ENCODE assay signal across 8 cellular contexts in genomic region chr7:128938524-128939074, GRCh38. TPM values are rescaled to one million over a fixed set of nuclear protein-coding genes. Genes with fewer than 3 reads are reported as not detected.
DNase-seq lines count a peak whose midpoint lies in the region; ATAC-seq and TF ChIP-seq lines count a peak whose summit lies in the region.

No MANE protein-coding gene starts in this region.

- peak overlapping the region; percentile 94 for H3K4me3 ChIP-seq in PC-3 (ENCODE audit: low read length)
- H3K4me3 ChIP-seq in effector memory CD4-positive, alpha-beta T cell (ENCODE audit: insufficient read depth, low read depth, low read length, poor library complexity, severe bottlenecking): peak overlapping the region; percentile 86
- peak overlapping the region; percentile 60 for H3K4me3 ChIP-seq in mucosa of stomach (ENCODE audit: low read length)

- no peaks in the 10 kb centered on the region for H3K9me2 ChIP-seq in PC-3 (replicated peaks; ENCODE audit: low read length)

- peak; percentile 55 for DNase-seq in activated CD4-positive, alpha-beta T cell treated with anti-CD3 and anti-CD28 coated beads for 36 hours
- no peak for DNase-seq in activated CD4-positive, alpha-beta T cell treated with anti-CD3 and anti-CD28 coated beads, Interleukin-2, amount 50 U/mL, for 4 hours
- no peak for DNase-seq in PC-3
- DNase-seq in effector memory CD4-positive, alpha-beta T cell: no peak
- DNase-seq in stimulated activated CD4-positive, alpha-beta T cell treated with anti-CD3 and anti-CD28 coated beads, Interleukin-2, amount 100 ng/mL, for 48 hours: no peak

- peaks cover 2% of the 10 kb centered on the region for H3K36me3 Mint-ChIP-seq in activated CD4-positive, alpha-beta T cell treated with anti-CD3 and anti-CD28 coated beads for 36 hours (ENCODE audit: low read depth)

- TF ChIP-seq CTCF in PC-3 (conservative IDR thresholded peaks at IDR 0.05; ENCODE audit: low read depth, low read length): no peak

- no peaks in the 10 kb centered on the region for H4K20me1 ChIP-seq in PC-3 (ENCODE audit: low read length)

- no peaks in the 10 kb centered on the region for H3K36me3 ChIP-seq in PC-3 (ENCODE audit: low read depth, low read length)
- no peaks in the 10 kb centered on the region for H3K36me3 ChIP-seq in effector memory CD4-positive, alpha-beta T cell (ENCODE audit: control insufficient read depth, insufficient read depth, low read length)
- H3K36me3 ChIP-seq in mucosa of stomach (ENCODE audit: control insufficient read depth, insufficient read depth, low read length): no peaks in the 10 kb centered on the region

- peak; percentile 27 for ATAC-seq in activated CD4-positive, alpha-beta T cell treated with anti-CD3 and anti-CD28 coated beads for 36 hours
- ATAC-seq in PC-3 (peak; percentile 22), GM18511 (IDR thresholded peaks at IDR 0.05; ENCODE audit: unreplicated experiment) (no peak), HG02623 (IDR thresholded peaks at IDR 0.05; ENCODE audit: unreplicated experiment) (no peak)

- H3K27ac ChIP-seq in PC-3 (ENCODE audit: low read length): no peak overlapping the region
- H3K27ac ChIP-seq in effector memory CD4-positive, alpha-beta T cell (ENCODE audit: insufficient read depth, low read length, poor library complexity, severe bottlenecking): peak overlapping the region; percentile 70

- no peaks in the 10 kb centered on the region for H3K79me2 ChIP-seq in PC-3 (ENCODE audit: low read length)

- H3K27ac Mint-ChIP-seq in activated CD4-positive, alpha-beta T cell treated with anti-CD3 and anti-CD28 coated beads for 36 hours: peak overlapping the region; percentile 83

- intact Hi-C loops in activated CD4-positive, alpha-beta T cell treated with anti-CD3 and anti-CD28 coated beads for 36 hours (cut with DNase I, micrococcal nuclease): no loop called here
- intact Hi-C loops in PC-3 (cut with micrococcal nuclease): no loop called here

- peak overlapping the region; percentile 87 for H3K4me3 Mint-ChIP-seq in activated CD4-positive, alpha-beta T cell treated with anti-CD3 and anti-CD28 coated beads for 36 hours

- CTCF ChIA-PET in activated CD4-positive, alpha-beta T cell treated with anti-CD3 and anti-CD28 coated beads for 36 hours (lab: Charles Lee): interaction anchor here (0.6 to 0.9 kb wide), 2 partner anchors 151 to 153 kb away, joined by 3 read pairs; no protein-coding TSS in a partner anchor
- CTCF ChIA-PET in PC-3 (lab: Charles Lee): no interaction called here

- H2AFZ ChIP-seq in PC-3 (ENCODE audit: low read length): peak overlapping the region; percentile 93

- H3F3A ChIP-seq in PC-3 (ENCODE audit: low read length, unreplicated experiment): no peaks in the 10 kb centered on the region

- H3K27me3 Mint-ChIP-seq in activated CD4-positive, alpha-beta T cell treated with anti-CD3 and anti-CD28 coated beads for 36 hours: peaks cover 20% of the 10 kb centered on the region

- H3K9me3 Mint-ChIP-seq in activated CD4-positive, alpha-beta T cell treated with anti-CD3 and anti-CD28 coated beads for 36 hours (ENCODE audit: low read depth): no peaks in the 10 kb centered on the region

- no TSS peak for BruUV-seq in PC-3 (replicated peaks; lab: Mats Ljungman, UMichigan)

- H3K27me3 ChIP-seq in PC-3 (ENCODE audit: low read length) (no peaks in the 10 kb centered on the region), mucosa of stomach (ENCODE audit: control insufficient read depth, insufficient read depth, low read length) (peaks cover 20% of the 10 kb centered on the region)
- no peaks in the 10 kb centered on the region for H3K27me3 ChIP-seq in effector memory CD4-positive, alpha-beta T cell (replicated peaks; ENCODE audit: control insufficient read depth, insufficient read depth, low read length, poor library complexity, severe bottlenecking)

- H3K4me1 ChIP-seq in PC-3 (ENCODE audit: insufficient read depth, low read length): no peaks in the 10 kb centered on the region
- H3K4me1 ChIP-seq in effector memory CD4-positive, alpha-beta T cell (ENCODE audit: control insufficient read depth, insufficient read depth, low read length, poor library complexity, severe bottlenecking): peaks cover 32% of the 10 kb centered on the region
- peaks cover 5% of the 10 kb centered on the region for H3K4me1 ChIP-seq in mucosa of stomach (ENCODE audit: control insufficient read depth, insufficient read depth, low read length)

- H3K9me3 ChIP-seq in PC-3 (ENCODE audit: low read length) (no peaks in the 10 kb centered on the region), mucosa of stomach (ENCODE audit: control insufficient read depth, low read length) (no peaks in the 10 kb centered on the region)
- no peaks in the 10 kb centered on the region for H3K9me3 ChIP-seq in effector memory CD4-positive, alpha-beta T cell (ENCODE audit: control insufficient read depth, low read length)

- H3K9ac ChIP-seq in PC-3 (ENCODE audit: low read length): peak overlapping the region; percentile 62
- H3K9ac ChIP-seq in mucosa of stomach (ENCODE audit: low read length): peak overlapping the region; percentile 57

- H3K4me1 Mint-ChIP-seq in activated CD4-positive, alpha-beta T cell treated with anti-CD3 and anti-CD28 coated beads for 36 hours: peaks cover 36% of the 10 kb centered on the region

- H3K4me2 ChIP-seq in PC-3 (ENCODE audit: low read length): peak overlapping the region; percentile 99

- POLR2A ChIA-PET in activated CD4-positive, alpha-beta T cell treated with anti-CD3 and anti-CD28 coated beads for 36 hours (lab: Charles Lee): no interaction called here
- POLR2A ChIA-PET in PC-3 (lab: Charles Lee; ENCODE audit: unreplicated experiment): no interaction called here

RNA-seq across cellular contexts. Expression of gene IRF5, which starts 0.9 kb away (rescaled TPM):
- 1 to 10 TPM; 7.2 to 8.5 TPM for total RNA-seq in activated CD4-positive, alpha-beta T cell treated with anti-CD3 and anti-CD28 coated beads for 36 hours
- total RNA-seq in PC-3 (2014; rRNA removed): 12.2 and 15.3 TPM in 2 replicates

RNA-seq across cellular contexts. Expression of gene KCP, which starts 28.1 kb away (rescaled TPM):
- not detected for total RNA-seq in activated CD4-positive, alpha-beta T cell treated with anti-CD3 and anti-CD28 coated beads for 36 hours
- total RNA-seq in PC-3 (2014; rRNA removed): 3.2 and 3.4 TPM in 2 replicates

Comparison
In these comparisons a context has a peak if more than half of its experiments do, and no peak if none do; other contexts are left out.
1. ATAC-seq: peak in activated CD4-positive, alpha-beta T cell treated with anti-CD3 and anti-CD28 coated beads for 36 hours (single experiment) and PC-3 (single experiment); none in GM18511 (single experiment) and HG02623 (single experiment).
2. Peak in every context shown above with its lines, with median percentiles within 50 percentile points of each other: H3K4me3 ChIP-seq.